ENCODE assay signal across 12 cellular contexts in genomic region chr15:58330468-58330793, GRCh38.
DNase-seq lines count a peak whose midpoint lies in the region; TF ChIP-seq lines count a peak whose summit lies in the region.
"Had no signal": no experiment of that assay in that cellular context is flagged by ENCODE, and none has a peak within 500 bp of the region (broad histone marks: within the 10 kb centered on the region; RNA-seq: fewer than 3 reads in every experiment).

No MANE protein-coding gene starts in this region.

- peaks cover 38% of the 10 kb centered on the region for H3K4me1 Mint-ChIP-seq in activated naive CD4-positive, alpha-beta T cell treated with anti-CD3 and anti-CD28 coated beads, Interleukin-2, amount 50 U/mL, for 24 hours
- H3K4me1 Mint-ChIP-seq in chondrocyte (ENCODE audit: low read depth): peaks cover 41% of the 10 kb centered on the region
- H3K4me1 Mint-ChIP-seq in type B pancreatic cell (ENCODE audit: unreplicated experiment): peaks cover 35% of the 10 kb centered on the region

- H3K36me3 Mint-ChIP-seq in activated naive CD4-positive, alpha-beta T cell treated with anti-CD3 and anti-CD28 coated beads, Interleukin-2, amount 50 U/mL, for 24 hours: no peaks in the 10 kb centered on the region
- peaks cover 2% of the 10 kb centered on the region for H3K36me3 Mint-ChIP-seq in chondrocyte (ENCODE audit: low read depth)
- peaks cover 7% of the 10 kb centered on the region for H3K36me3 Mint-ChIP-seq in type B pancreatic cell

- H3K4me1 ChIP-seq in mucosa of rectum (ENCODE audit: control insufficient read depth in 2 of 2, insufficient read depth in 2 of 2, low read length in 2 of 2) (peaks cover 26 to 40% of the 10 kb centered on the region in 2 donors), adrenal gland (replicated peaks in 1 of 2) (peaks cover 26 to 39% of the 10 kb centered on the region in 2 donors)

- H3K9ac ChIP-seq in mucosa of rectum (ENCODE audit: low read depth in 1 of 2, low read length in 2 of 2): no peak overlapping the region

- DNase-seq in activated naive CD4-positive, alpha-beta T cell treated with anti-CD3 and anti-CD28 coated beads, Interleukin-2, amount 50 U/mL, for 16 hours: no peak
- no peak for DNase-seq in chondrocyte (ENCODE audit: low spot score)
- DNase-seq in type B pancreatic cell (ENCODE audit: extremely low spot score, unreplicated experiment): no peak
- no peak for DNase-seq in pons (ENCODE audit: low spot score)
- no peak for DNase-seq in NCI-H128 (lab: John Stamatoyannopoulos, UW; ENCODE audit: unreplicated experiment)
- no peak for DNase-seq in adrenal gland
- DNase-seq: effector memory CD4-positive, alpha-beta T cell; NCI-H2081 treated with DMSO at 0.1 percent for 48 hours; OCI-M1 had no signal

- no peak overlapping the region for H3K4me3 Mint-ChIP-seq in activated naive CD4-positive, alpha-beta T cell treated with anti-CD3 and anti-CD28 coated beads, Interleukin-2, amount 50 U/mL, for 24 hours
- H3K4me3 Mint-ChIP-seq in chondrocyte (ENCODE audit: unreplicated experiment) (no peak overlapping the region), type B pancreatic cell (peak overlapping the region; percentile 57)
- H3K4me3 Mint-ChIP-seq: activated naive CD4-positive, alpha-beta T cell treated with anti-CD3 and anti-CD28 coated beads for 36 hours had no signal

- no peaks in the 10 kb centered on the region for H3K36me3 ChIP-seq in mucosa of rectum (ENCODE audit: control insufficient read depth in 2 of 2, insufficient read depth in 2 of 2, low read length in 2 of 2)
- H3K36me3 ChIP-seq in adrenal gland (replicated peaks in 1 of 2): no peaks in the 10 kb centered on the region

- H3K9me3 ChIP-seq in mucosa of rectum (ENCODE audit: control insufficient read depth in 2 of 2, low read length in 2 of 2): no peaks in the 10 kb centered on the region
- H3K9me3 ChIP-seq in adrenal gland (replicated peaks in 1 of 3): no peaks in the 10 kb centered on the region

- WGBS in adrenal gland, 4 donors: 72 to 93% (median 88%) methylated on average over 4 of the region's 4 CpGs

- no peak for TF ChIP-seq POLR2A in adrenal gland (IDR thresholded peaks at IDR 0.05)

- H3K27ac Mint-ChIP-seq in activated naive CD4-positive, alpha-beta T cell treated with anti-CD3 and anti-CD28 coated beads, Interleukin-2, amount 50 U/mL, for 24 hours: peak overlapping the region; percentile 65
- H3K27ac Mint-ChIP-seq in chondrocyte (ENCODE audit: unreplicated experiment): peak overlapping the region; percentile 62
- H3K27ac Mint-ChIP-seq in type B pancreatic cell: peak overlapping the region; percentile 97
- H3K27ac Mint-ChIP-seq: activated naive CD4-positive, alpha-beta T cell treated with anti-CD3 and anti-CD28 coated beads for 36 hours had no signal

- H3K27me3 ChIP-seq in mucosa of rectum (ENCODE audit: control insufficient read depth in 2 of 2, insufficient read depth in 2 of 2, low read length in 2 of 2) (no peaks in the 10 kb centered on the region), adrenal gland (no peaks in the 10 kb centered on the region)

- H3K27ac ChIP-seq in mucosa of rectum (ENCODE audit: low read depth in 2 of 2, low read length in 2 of 2) (peak overlapping the region; percentile 18 to 34), adrenal gland (peak overlapping the region in 1 of 5 donors; percentile 29)

- intact Hi-C loops in adrenal gland (cut with DNase I): no loop called here

- H3K4me3 ChIP-seq in mucosa of rectum (ENCODE audit: low read length in 2 of 2) (no peak overlapping the region), adrenal gland (no peak overlapping the region)

- H3K27me3 Mint-ChIP-seq in activated naive CD4-positive, alpha-beta T cell treated with anti-CD3 and anti-CD28 coated beads, Interleukin-2, amount 50 U/mL, for 24 hours: peaks cover 2% of the 10 kb centered on the region
- H3K27me3 Mint-ChIP-seq in chondrocyte (ENCODE audit: low read depth) (peaks cover 1% of the 10 kb centered on the region), type B pancreatic cell (no peaks in the 10 kb centered on the region)

- TF ChIP-seq CTCF in chondrocyte (IDR thresholded peaks at IDR 0.05) (no peak), type B pancreatic cell (conservative IDR thresholded peaks at IDR 0.05) (no peak), adrenal gland (IDR thresholded peaks at IDR 0.05) (no peak)

- no peaks in the 10 kb centered on the region for H3K9me3 Mint-ChIP-seq in activated naive CD4-positive, alpha-beta T cell treated with anti-CD3 and anti-CD28 coated beads, Interleukin-2, amount 50 U/mL, for 24 hours
- H3K9me3 Mint-ChIP-seq in chondrocyte (ENCODE audit: low read depth) (peaks cover 11% of the 10 kb centered on the region), type B pancreatic cell (peaks cover 10% of the 10 kb centered on the region)
